ENCODE assay signal across 1 cellular context in the genomic region with DNA sequence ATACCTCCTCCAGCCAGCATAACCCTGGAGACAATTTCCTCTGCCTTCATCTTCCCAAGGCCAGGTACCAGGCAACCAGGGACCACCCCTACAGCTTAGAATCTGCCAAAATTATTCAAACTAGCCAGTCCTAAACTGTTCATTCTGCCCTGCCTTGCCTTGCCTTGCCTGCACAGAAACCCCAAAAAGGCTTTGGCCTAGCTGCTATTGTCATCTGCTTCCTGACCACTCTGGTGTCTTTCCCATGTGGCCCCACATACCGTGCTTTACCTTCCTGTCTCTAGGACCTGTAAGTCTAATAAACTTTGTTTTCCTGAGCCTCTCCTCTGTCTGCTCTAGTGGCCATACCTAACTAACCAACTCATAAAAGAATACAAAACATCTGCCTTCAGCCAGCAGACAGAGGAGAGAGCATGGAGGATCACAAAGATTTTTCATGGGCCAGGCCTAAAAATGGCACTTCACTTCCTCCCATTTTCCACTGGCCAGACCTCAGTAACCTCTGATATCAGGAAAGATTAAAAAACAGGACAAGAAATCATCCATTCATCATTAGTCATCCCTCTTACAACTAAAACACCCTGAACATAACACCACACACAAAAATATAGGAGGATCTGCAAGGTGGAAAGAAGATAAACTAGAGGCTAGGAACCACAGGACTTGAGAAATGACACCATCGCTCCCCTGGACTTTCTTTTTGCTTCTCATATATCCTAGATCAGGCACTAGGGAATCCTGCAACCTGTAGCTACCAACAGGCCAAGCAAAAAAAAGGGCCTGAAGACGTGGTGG.
TF ChIP-seq lines count a peak whose summit lies in the region.

No MANE protein-coding gene starts in this region.

TF ChIP-seq in H1, 55 proteins besides CTCF, POLR2A, EP300 and RAD21:
- TF ChIP-seq CEBPB (IDR thresholded peaks at IDR 0.05; ENCODE audit: low read depth, low read length) (no peak), SIRT6 (IDR thresholded peaks at IDR 0.05; ENCODE audit: low read length) (no peak), SP2 (IDR thresholded peaks at IDR 0.05; ENCODE audit: low read length) (no peak), POU5F1 (IDR thresholded peaks at IDR 0.05; ENCODE audit: low read depth, low read length) (no peak), RXRA (IDR thresholded peaks at IDR 0.05; ENCODE audit: insufficient read depth, low read depth, low read length) (no peak)
